ENCODE assay signal across 25 cellular contexts in the genomic region with DNA sequence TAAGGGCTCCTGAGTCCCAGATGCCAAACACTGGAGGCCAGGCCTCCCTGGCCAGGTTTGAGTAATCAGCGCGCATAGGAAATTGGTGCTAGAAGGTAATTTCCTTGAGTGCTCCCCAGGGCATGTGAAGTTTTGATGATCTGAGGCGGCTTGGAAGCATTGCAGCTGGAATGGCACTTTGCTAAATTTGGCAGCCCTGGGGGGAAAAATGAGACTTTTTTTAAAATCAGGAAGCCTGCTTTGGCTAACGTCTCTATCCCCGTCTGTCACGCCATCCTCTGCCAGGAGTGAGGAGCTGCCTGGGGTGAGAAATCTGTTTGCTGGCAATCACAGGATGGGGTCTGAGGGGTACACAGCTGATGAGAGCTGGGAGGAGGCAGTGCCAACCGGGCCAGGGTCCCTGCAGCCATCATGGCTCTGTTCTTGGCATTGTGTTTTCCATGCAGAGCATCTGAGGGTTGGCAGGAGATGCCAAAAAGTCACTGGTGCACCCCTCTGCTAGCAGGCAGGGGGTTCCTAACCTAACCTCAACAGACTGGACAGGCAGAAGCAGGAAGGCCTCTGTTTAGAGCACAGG. TPM values are rescaled to one million over a fixed set of nuclear protein-coding genes. Genes with fewer than 3 reads are reported as not detected.
"Had no signal": no experiment of that assay in that cellular context is flagged by ENCODE, and none has a peak within 500 bp of the region (broad histone marks: within the 10 kb centered on the region; RNA-seq: fewer than 3 reads in every experiment).

No MANE protein-coding gene starts in this region.

- H3K27ac ChIP-seq: colonic mucosa, epithelial cell of prostate, foreskin keratinocyte, hepatocyte, lower lobe of right lung, neutrophil, pancreas, right lobe of liver, vagina had no signal

- H3K4me1 Mint-ChIP-seq: endodermal cell, natural killer cell had no signal

- H3K9me3 ChIP-seq: colonic mucosa, lower lobe of right lung, neutrophil, pancreas, vagina had no signal

- H3K36me3 ChIP-seq: colonic mucosa, lower lobe of right lung, neutrophil, pancreas, right lobe of liver, vagina had no signal

- H3K4me1 ChIP-seq: colonic mucosa, foreskin keratinocyte, pancreas, right lobe of liver, vagina had no signal

- H3K4me2 ChIP-seq: hepatocyte had no signal

- H3K27me3 ChIP-seq: colonic mucosa, foreskin keratinocyte, hepatocyte, pancreas, right lobe of liver, vagina had no signal

- DNase-seq: activated CD4-positive, alpha-beta T cell treated with anti-CD3 and anti-CD28 coated beads, Interleukin-2, amount 10 ng/mL, durations not matched to agents 24 days and 14 days; activated CD8-positive, alpha-beta T cell treated with anti-CD3 and anti-CD28 coated beads for 36 hours; activated naive CD4-positive, alpha-beta T cell treated with Interleukin-2 at 50 U/mL for 16 hours; activated naive CD8-positive, alpha-beta T cell treated with anti-CD3 and anti-CD28 coated beads, Interleukin-2, amount 10 ng/mL, durations not matched to agents 7 days and 5 days; activated T-cell treated with anti-CD3 and anti-CD28 coated beads, Interleukin-2, amount 50 U/mL, for 24 hours; amygdala; colonic mucosa; endodermal cell; foreskin keratinocyte; lower lobe of right lung; natural killer cell; pancreas; right lobe of liver; small intestine; stimulated activated CD4-positive, alpha-beta T cell treated with anti-CD3 and anti-CD28 coated beads, Interleukin-15, amount 100 ng/mL, for 24 hours; stimulated activated CD4-positive, alpha-beta T cell treated with anti-CD3 and anti-CD28 coated beads, Interleukin-2, amount 100 ng/mL, for 48 hours; trophoblast cell had no signal

- H3K4me3 Mint-ChIP-seq: activated CD4-positive, alpha-beta T cell treated with anti-CD3 and anti-CD28 coated beads, Interleukin-2, amount 10 ng/mL, durations not matched to agents 24 days and 14 days; activated CD8-positive, alpha-beta T cell treated with anti-CD3 and anti-CD28 coated beads for 36 hours; activated naive CD8-positive, alpha-beta T cell treated with anti-CD3 and anti-CD28 coated beads, Interleukin-2, amount 10 ng/mL, durations not matched to agents 7 days and 5 days; activated T-cell treated with anti-CD3 and anti-CD28 coated beads, Interleukin-2, amount 50 U/mL, for 24 hours; endodermal cell; natural killer cell; stimulated activated naive CD8-positive, alpha-beta T cell treated with anti-CD3 and anti-CD28 coated beads, Interleukin-15, Interleukin-2, amounts not matched to agents 100 ng/mL and 50 ng/mL, for 24 hours had no signal

- H3K4me3 ChIP-seq: colonic mucosa, hepatocyte, lower lobe of right lung, pancreas, right lobe of liver, vagina had no signal

- H3K9me3 Mint-ChIP-seq: activated CD4-positive, alpha-beta T cell treated with anti-CD3 and anti-CD28 coated beads, Interleukin-2, amount 10 ng/mL, durations not matched to agents 24 days and 14 days; activated CD8-positive, alpha-beta T cell treated with anti-CD3 and anti-CD28 coated beads for 36 hours; activated naive CD8-positive, alpha-beta T cell treated with anti-CD3 and anti-CD28 coated beads, Interleukin-2, amount 10 ng/mL, durations not matched to agents 7 days and 5 days; activated T-cell treated with anti-CD3 and anti-CD28 coated beads, Interleukin-2, amount 50 U/mL, for 24 hours; endodermal cell; natural killer cell; stimulated activated naive CD8-positive, alpha-beta T cell treated with anti-CD3 and anti-CD28 coated beads, Interleukin-15, Interleukin-2, amounts not matched to agents 100 ng/mL and 50 ng/mL, for 24 hours had no signal

- ATAC-seq: activated CD8-positive, alpha-beta T cell treated with anti-CD3 and anti-CD28 coated beads for 36 hours; foreskin keratinocyte; lower lobe of right lung; natural killer cell; pancreas; right lobe of liver had no signal

- H3K27ac Mint-ChIP-seq: activated CD4-positive, alpha-beta T cell treated with anti-CD3 and anti-CD28 coated beads, Interleukin-2, amount 10 ng/mL, durations not matched to agents 24 days and 14 days; activated CD8-positive, alpha-beta T cell treated with anti-CD3 and anti-CD28 coated beads for 36 hours; activated naive CD8-positive, alpha-beta T cell treated with anti-CD3 and anti-CD28 coated beads, Interleukin-2, amount 10 ng/mL, durations not matched to agents 7 days and 5 days; activated T-cell treated with anti-CD3 and anti-CD28 coated beads, Interleukin-2, amount 50 U/mL, for 24 hours; activated T-helper 2 cell treated with anti-CD3 and anti-CD28 coated beads, Interferon-gamma antibody, Interleukin-2, Interleukin-4, amounts not matched to agents 10 μg/mL and 5 μg/mL and 100 μg/mL, durations not matched to agents 14 hours and 24 hours and 36 hours; endodermal cell; natural killer cell; stimulated activated naive CD8-positive, alpha-beta T cell treated with anti-CD3 and anti-CD28 coated beads, Interleukin-15, Interleukin-2, amounts not matched to agents 100 ng/mL and 50 ng/mL, for 24 hours had no signal

RNA-seq across cellular contexts. Expression of a gene that starts 2.0 kb away (rescaled TPM):
- total RNA-seq: activated CD4-positive, alpha-beta T cell treated with anti-CD3 and anti-CD28 coated beads, Interleukin-2, amount 10 ng/mL, durations not matched to agents 24 days and 14 days; activated CD8-positive, alpha-beta T cell treated with anti-CD3 and anti-CD28 coated beads for 36 hours; activated naive CD8-positive, alpha-beta T cell treated with anti-CD3 and anti-CD28 coated beads, Interleukin-2, amount 10 ng/mL, durations not matched to agents 7 days and 5 days; activated T-helper 2 cell treated with anti-CD3 and anti-CD28 coated beads, Interferon-gamma antibody, Interleukin-2, Interleukin-4, amounts not matched to agents 10 μg/mL and 5 μg/mL and 100 μg/mL, durations not matched to agents 14 hours and 24 hours and 36 hours; cardiac septum; colonic mucosa; fibroblast of lung; foreskin keratinocyte; hepatocyte; lower lobe of right lung; natural killer cell; pancreas; vagina had no signal
